ENCODE assay signal across 1 cellular context in the genomic region with DNA sequence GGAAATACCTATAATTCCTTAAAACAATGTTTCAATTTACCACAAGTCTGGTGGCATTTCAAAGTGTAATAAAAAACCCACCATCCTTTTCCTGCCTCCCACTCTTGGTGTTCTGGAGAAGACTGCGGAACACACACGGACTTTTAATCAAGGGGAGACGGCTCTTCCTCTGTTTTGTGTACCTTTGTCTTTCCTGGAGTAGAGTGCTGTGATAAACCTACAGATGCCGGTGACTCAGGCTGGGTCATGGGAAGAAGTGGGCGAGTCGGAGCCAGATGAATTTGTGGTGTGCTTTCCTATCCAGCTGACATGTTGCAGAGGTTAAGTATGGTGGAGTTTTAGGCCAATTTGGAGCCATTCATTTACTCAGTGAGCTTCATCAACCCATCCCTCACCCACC.
TF ChIP-seq lines count a peak whose summit lies in the region.

No MANE protein-coding gene starts in this region.

TF ChIP-seq in HepG2, 621 proteins besides CTCF, POLR2A, EP300 and RAD21 (continued from another document):
- peak; percentile 32; the same call in 1 of the 2 replicates for TF ChIP-seq FOSL2 (CRISPR knock-in tag; IDR thresholded peaks at IDR 0.05)
- TF ChIP-seq RFXAP (CRISPR knock-in tag; IDR thresholded peaks at IDR 0.05; ENCODE audit: borderline replicate concordance): no peak
- no peak for TF ChIP-seq ZBTB1 (CRISPR knock-in tag; IDR thresholded peaks at IDR 0.05; ENCODE audit: borderline replicate concordance)
- no peak for TF ChIP-seq ONECUT2 (CRISPR knock-in tag; IDR thresholded peaks at IDR 0.05)
TF ChIP-seq in HepG2: peak in this region for 1.
